28 cellular contexts compared by ENCODE assay signal in genomic region chr10:60845038-60845437, GRCh38.
"Had no signal": no experiment of that assay in that cellular context is flagged by ENCODE, and none has a peak within 500 bp of the region (broad histone marks: within the 10 kb centered on the region; RNA-seq: fewer than 3 reads in every experiment).

No MANE protein-coding gene starts in this region.

- H3K9me3 Mint-ChIP-seq: stimulated activated effector memory CD8-positive, alpha-beta T cell treated with anti-CD3 and anti-CD28 coated beads, Interleukin-12 subunit alpha, Interleukin-12 subunit beta, amount 100 ng/mL, for 72 hours; stimulated activated memory B cell treated with anti-CD40 and anti-IgM and Interleukin-4, amounts not matched to agents 10 μg/mL and 1 μg/mL and 100 μg/mL, for 72 hours; stimulated activated naive B cell treated with anti-CD40 and anti-IgM and Interleukin-4, amounts not matched to agents 10 μg/mL and 1 μg/mL and 100 μg/mL, for 72 hours; stimulated activated naive CD8-positive, alpha-beta T cell treated with anti-CD3 and anti-CD28 coated beads, Interleukin-15, amount 100 ng/mL, for 72 hours; stimulated activated naive CD8-positive, alpha-beta T cell treated with anti-CD3 and anti-CD28 coated beads, Interleukin-15, Interleukin-2, amounts not matched to agents 100 ng/mL and 50 ng/mL, for 24 hours; type B pancreatic cell had no signal

- H3K27ac ChIP-seq: stomach, suprapubic skin, testis, thoracic aorta, thyroid gland, tibial artery, tibial nerve, transverse colon, upper lobe of left lung, upper lobe of right lung, uterus had no signal

- H3K4me1 Mint-ChIP-seq: stimulated activated effector memory CD8-positive, alpha-beta T cell treated with anti-CD3 and anti-CD28 coated beads, Interleukin-12 subunit alpha, Interleukin-12 subunit beta, amount 100 ng/mL, for 72 hours; stimulated activated memory B cell treated with anti-CD40 and anti-IgM and Interleukin-4, amounts not matched to agents 10 μg/mL and 1 μg/mL and 100 μg/mL, for 72 hours; stimulated activated naive B cell treated with anti-CD40 and anti-IgM and Interleukin-4, amounts not matched to agents 10 μg/mL and 1 μg/mL and 100 μg/mL, for 72 hours; stimulated activated naive CD8-positive, alpha-beta T cell treated with anti-CD3 and anti-CD28 coated beads, Interleukin-15, amount 100 ng/mL, for 72 hours had no signal

- H3K27ac Mint-ChIP-seq: stimulated activated effector memory CD8-positive, alpha-beta T cell treated with anti-CD3 and anti-CD28 coated beads, Interleukin-12 subunit alpha, Interleukin-12 subunit beta, amount 100 ng/mL, for 72 hours; stimulated activated memory B cell treated with anti-CD40 and anti-IgM and Interleukin-4, amounts not matched to agents 10 μg/mL and 1 μg/mL and 100 μg/mL, for 72 hours; stimulated activated naive B cell treated with anti-CD40 and anti-IgM and Interleukin-4, amounts not matched to agents 10 μg/mL and 1 μg/mL and 100 μg/mL, for 72 hours; stimulated activated naive CD8-positive, alpha-beta T cell treated with anti-CD3 and anti-CD28 coated beads, Interleukin-15, amount 100 ng/mL, for 72 hours; stimulated activated naive CD8-positive, alpha-beta T cell treated with anti-CD3 and anti-CD28 coated beads, Interleukin-15, Interleukin-2, amounts not matched to agents 100 ng/mL and 50 ng/mL, for 24 hours; type B pancreatic cell had no signal

- H3K9me3 ChIP-seq: stomach, suprapubic skin, testis, thoracic aorta, thyroid gland, tibial artery, transverse colon, upper lobe of left lung, upper lobe of right lung, uterus, vagina had no signal

- H3K36me3 ChIP-seq: stomach, suprapubic skin, thoracic aorta, thyroid gland, tibial artery, tibial nerve, transverse colon, upper lobe of left lung, upper lobe of right lung, uterus, vagina had no signal

- H3K4me1 ChIP-seq: uterus had no signal

- H3K27me3 ChIP-seq: stomach, suprapubic skin, testis, thyroid gland, tibial artery, tibial nerve, transverse colon, upper lobe of left lung, upper lobe of right lung, uterus, vagina had no signal

- H3K27me3 Mint-ChIP-seq: stimulated activated naive B cell treated with anti-CD40 and anti-IgM and Interleukin-4, amounts not matched to agents 10 μg/mL and 1 μg/mL and 100 μg/mL, for 72 hours; stimulated activated naive CD8-positive, alpha-beta T cell treated with anti-CD3 and anti-CD28 coated beads, Interleukin-15, amount 100 ng/mL, for 72 hours; type B pancreatic cell had no signal

- ATAC-seq: stimulated activated effector memory CD8-positive, alpha-beta T cell treated with anti-CD3 and anti-CD28 coated beads, Interleukin-12 subunit alpha, Interleukin-12 subunit beta, amount 100 ng/mL, for 72 hours; stimulated activated memory B cell treated with anti-CD40 and anti-IgM and Interleukin-4, amounts not matched to agents 10 μg/mL and 1 μg/mL and 100 μg/mL, for 72 hours; stimulated activated naive B cell treated with anti-CD40 and anti-IgM and Interleukin-4, amounts not matched to agents 10 μg/mL and 1 μg/mL and 100 μg/mL, for 72 hours; stimulated activated naive CD8-positive, alpha-beta T cell treated with anti-CD3 and anti-CD28 coated beads, Interleukin-15, amount 100 ng/mL, for 72 hours; stimulated activated naive CD8-positive, alpha-beta T cell treated with anti-CD3 and anti-CD28 coated beads, Interleukin-15, Interleukin-2, amounts not matched to agents 100 U/mL and 50 U/mL, for 24 hours; upper lobe of right lung had no signal

- H3K4me3 ChIP-seq: stomach, suprapubic skin, testis, thoracic aorta, thyroid gland, tibial artery, tibial nerve, transverse colon, upper lobe of left lung, upper lobe of right lung, uterus, vagina had no signal

- H3K36me3 Mint-ChIP-seq: stimulated activated effector memory CD8-positive, alpha-beta T cell treated with anti-CD3 and anti-CD28 coated beads, Interleukin-12 subunit alpha, Interleukin-12 subunit beta, amount 100 ng/mL, for 72 hours; stimulated activated memory B cell treated with anti-CD40 and anti-IgM and Interleukin-4, amounts not matched to agents 10 μg/mL and 1 μg/mL and 100 μg/mL, for 72 hours; stimulated activated naive B cell treated with anti-CD40 and anti-IgM and Interleukin-4, amounts not matched to agents 10 μg/mL and 1 μg/mL and 100 μg/mL, for 72 hours; type B pancreatic cell had no signal

- DNase-seq: stimulated activated CD4-positive, alpha-beta T cell treated with anti-CD3 and anti-CD28 coated beads, Interleukin-2, amount 100 ng/mL, for 48 hours; stimulated activated CD4-positive, alpha-beta T cell treated with anti-CD3 and anti-CD28 coated beads, Interleukin-4, amount 100 ng/mL, for 1 hour; stimulated activated CD4-positive, alpha-beta T cell treated with anti-CD3 and anti-CD28 coated beads, Interleukin-4, amount 100 ng/mL, for 24 hours; stimulated activated CD4-positive, alpha-beta T cell treated with anti-CD3 and anti-CD28 coated beads, Interleukin-4, amount 100 ng/mL, for 4 hours; stimulated activated CD8-positive, alpha-beta memory T cell treated with anti-CD3 and anti-CD28 coated beads, Interleukin-4, amount 100 ng/mL, for 48 hours; stimulated activated naive B cell treated with anti-CD40 and anti-IgM and Interleukin-4, amounts not matched to agents 10 μg/mL and 1 μg/mL and 100 μg/mL, for 72 hours; stimulated activated naive CD4-positive, alpha-beta T cell; stimulated activated naive CD4-positive, alpha-beta T cell treated with Interleukin-2 at 50 U/mL for 16 hours; stimulated activated naive CD8-positive, alpha-beta T cell treated with anti-CD3 and anti-CD28 coated beads, Interleukin-15, amount 100 ng/mL, for 72 hours; stimulated activated naive CD8-positive, alpha-beta T cell treated with anti-CD3 and anti-CD28 coated beads, Interleukin-15, Interleukin-2, amounts not matched to agents 100 U/mL and 50 U/mL, for 24 hours; stomach; substantia nigra; testis; thyroid gland; tibial artery; transverse colon; trophoblast cell; upper lobe of left lung; upper lobe of right lung; uterus had no signal

- H3K4me3 Mint-ChIP-seq: stimulated activated effector memory CD8-positive, alpha-beta T cell treated with anti-CD3 and anti-CD28 coated beads, Interleukin-12 subunit alpha, Interleukin-12 subunit beta, amount 100 ng/mL, for 72 hours; stimulated activated memory B cell treated with anti-CD40 and anti-IgM and Interleukin-4, amounts not matched to agents 10 μg/mL and 1 μg/mL and 100 μg/mL, for 72 hours; stimulated activated naive B cell treated with anti-CD40 and anti-IgM and Interleukin-4, amounts not matched to agents 10 μg/mL and 1 μg/mL and 100 μg/mL, for 72 hours; stimulated activated naive CD8-positive, alpha-beta T cell treated with anti-CD3 and anti-CD28 coated beads, Interleukin-15, amount 100 ng/mL, for 72 hours; stimulated activated naive CD8-positive, alpha-beta T cell treated with anti-CD3 and anti-CD28 coated beads, Interleukin-15, Interleukin-2, amounts not matched to agents 100 ng/mL and 50 ng/mL, for 24 hours; type B pancreatic cell had no signal
